8 cellular contexts compared by ENCODE assay signal in the genomic region with DNA sequence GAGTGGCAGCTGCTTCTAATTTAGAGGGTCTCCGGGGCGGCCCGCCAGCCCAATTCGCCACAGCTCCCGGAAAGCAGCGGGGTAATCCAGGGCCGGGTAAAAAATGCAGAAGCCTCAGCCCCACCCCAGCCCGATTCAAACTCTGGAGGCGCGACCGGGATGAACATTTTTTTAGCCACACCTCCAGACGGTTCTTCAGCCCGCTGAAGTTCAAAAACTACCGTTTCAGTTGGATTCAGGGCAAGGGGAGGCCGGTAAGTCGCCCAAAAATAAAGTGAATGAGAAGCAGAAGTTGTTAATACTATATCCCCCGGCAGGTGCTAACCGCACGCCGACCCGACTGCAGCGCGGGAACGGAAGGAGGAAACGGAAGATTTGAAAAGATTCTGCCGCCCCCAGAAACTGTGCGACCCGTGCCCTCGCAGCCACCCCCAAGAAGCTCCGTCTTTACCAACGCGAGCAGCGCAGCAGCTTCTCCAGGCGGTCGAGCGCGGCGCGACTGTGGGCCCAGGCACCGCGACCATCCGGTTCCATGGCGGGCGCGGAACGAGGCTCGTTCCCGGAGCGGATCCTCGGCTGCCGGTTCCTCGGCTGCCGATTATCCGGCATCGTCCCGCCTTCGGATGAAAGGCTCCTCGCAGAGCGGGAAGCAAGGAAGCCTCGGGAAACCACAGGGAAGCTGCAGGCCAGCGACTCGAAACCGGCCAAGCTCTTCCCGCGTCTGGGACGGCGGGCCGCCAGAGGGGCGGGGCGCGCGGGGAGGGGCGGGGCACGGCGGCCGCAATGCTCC. TPM values are rescaled to one million over a fixed set of nuclear protein-coding genes. Genes with fewer than 3 reads are reported as not detected.
DNase-seq lines count a peak whose midpoint lies in the region; ATAC-seq and TF ChIP-seq lines count a peak whose summit lies in the region.

A gene (minus strand): TSS at position 723 of the 790 bp plus-strand sequence. CDS start 114 bp downstream, at position 609.

- H3K79me2 ChIP-seq in DND-41 (ENCODE audit: insufficient read depth, low read length) = peaks cover 53% of the 10 kb centered on the region

- TF ChIP-seq POLR2A in heart left ventricle (IDR thresholded peaks at IDR 0.05) (peak in 1 of 2 donors; percentile 36), vagina (IDR thresholded peaks at IDR 0.05) (peak in 1 of 2 donors; percentile 26)

- intact Hi-C loops in heart left ventricle (cut with DNase I) = loop anchor here in 1 of 10 donors (5.0 kb wide), 1 partner anchor 1527 kb away; a partner anchor contains a TSS
- intact Hi-C loops in psoas muscle (cut with DNase I) = loop anchor here in 1 of 2 donors (10.0 kb wide), 1 partner anchor 334 kb away; no protein-coding TSS in a partner anchor
- intact Hi-C loops in vagina (cut with DNase I) = no loop called here

- H2AFZ ChIP-seq in DND-41 (ENCODE audit: low read depth, low read length) = peak within 1 kb of the TSS; percentile 91

- H3K4me1 ChIP-seq in DND-41 (ENCODE audit: insufficient read depth, low read length) = peaks cover 45% of the 10 kb centered on the region
- peaks cover 35% of the 10 kb centered on the region for H3K4me1 ChIP-seq in HUES48 (ENCODE audit: control insufficient read depth, insufficient read depth, low read length)
- peaks cover 7% of the 10 kb centered on the region for H3K4me1 ChIP-seq in SJCRH30
- H3K4me1 ChIP-seq in heart left ventricle = peaks cover 0 to 31% (median 13%) of the 10 kb centered on the region in 12 donors
- H3K4me1 ChIP-seq in psoas muscle = peaks cover 20% of the 10 kb centered on the region
- peaks cover 5% of the 10 kb centered on the region for H3K4me1 ChIP-seq in vagina

- peak within 1 kb of the TSS; percentile 88 for H3K4me3 Mint-ChIP-seq in activated naive CD8-positive, alpha-beta T cell treated with anti-CD3 and anti-CD28 coated beads, Interleukin-2, amount 50 U/mL, for 24 hours

- peaks cover 42% of the 10 kb centered on the region for H4K20me1 ChIP-seq in DND-41 (ENCODE audit: insufficient read depth, low read length)

- peak; percentile 52 for ATAC-seq in DND-41 (ENCODE audit: insufficient read depth, low read depth)
- peak; percentile 21 for ATAC-seq in GM21423 (IDR thresholded peaks at IDR 0.05; ENCODE audit: unreplicated experiment)
- ATAC-seq in activated naive CD8-positive, alpha-beta T cell treated with anti-CD3 and anti-CD28 coated beads, Interleukin-2, amount 50 U/mL, for 24 hours = peak; percentile 35
- ATAC-seq in heart left ventricle = peak; percentile 8 to 49 (median 20)
- ATAC-seq in psoas muscle = peak; percentile 8 to 46 (median 26)

- peaks cover 20% of the 10 kb centered on the region for H3K36me3 Mint-ChIP-seq in activated naive CD8-positive, alpha-beta T cell treated with anti-CD3 and anti-CD28 coated beads, Interleukin-2, amount 50 U/mL, for 24 hours (ENCODE audit: low read depth)

- H3K36me3 ChIP-seq in DND-41 (ENCODE audit: insufficient read depth, low read length) (peaks cover 21% of the 10 kb centered on the region), HUES48 (ENCODE audit: control insufficient read depth, insufficient read depth, low read length) (peaks cover 4% of the 10 kb centered on the region), SJCRH30 (0 out of 2 replicates have a peak, but pooled peaks cover 4% of the 10 kb centered on the region), heart left ventricle (no peaks in the 10 kb centered on the region), psoas muscle (ENCODE audit: insufficient read depth in 1 of 2, low read depth in 1 of 2) (no peaks in the 10 kb centered on the region), vagina (no peaks in the 10 kb centered on the region)

- H3K9me3 ChIP-seq in DND-41 (ENCODE audit: insufficient read depth, low read length, severe bottlenecking) = no peaks in the 10 kb centered on the region
- H3K9me3 ChIP-seq in HUES48 (ENCODE audit: control insufficient read depth, insufficient read depth, low read length) = no peaks in the 10 kb centered on the region
- no peaks in the 10 kb centered on the region for H3K9me3 ChIP-seq in SJCRH30 (replicated peaks)
- no peaks in the 10 kb centered on the region for H3K9me3 ChIP-seq in heart left ventricle
- no peaks in the 10 kb centered on the region for H3K9me3 ChIP-seq in psoas muscle
- no peaks in the 10 kb centered on the region for H3K9me3 ChIP-seq in vagina

- peak; percentile 32 for TF ChIP-seq CTCF in DND-41 (IDR thresholded peaks at IDR 0.05; ENCODE audit: borderline replicate concordance, extremely low read depth, low read length, poor library complexity, severe bottlenecking)
- no peak for TF ChIP-seq CTCF in heart left ventricle (IDR thresholded peaks at IDR 0.05)
- no peak for TF ChIP-seq CTCF in psoas muscle (IDR thresholded peaks at IDR 0.05)
- no peak for TF ChIP-seq CTCF in vagina (IDR thresholded peaks at IDR 0.05)

- H3K27me3 ChIP-seq in DND-41 (ENCODE audit: insufficient read depth, low read length, poor library complexity) = no peaks in the 10 kb centered on the region
- peaks cover 11% of the 10 kb centered on the region; the same call in 1 of the 2 replicates for H3K27me3 ChIP-seq in HUES48 (ENCODE audit: control insufficient read depth, insufficient read depth, low read length)
- no peaks in the 10 kb centered on the region for H3K27me3 ChIP-seq in SJCRH30
- no peaks in the 10 kb centered on the region for H3K27me3 ChIP-seq in heart left ventricle
- no peaks in the 10 kb centered on the region for H3K27me3 ChIP-seq in psoas muscle (ENCODE audit: insufficient read depth in 3 of 3, low read length in 2 of 3)
- no peaks in the 10 kb centered on the region for H3K27me3 ChIP-seq in vagina

- DNase-seq in DND-41 = peak; percentile 75
- peak; percentile 63 to 73 for DNase-seq in SJCRH30
- DNase-seq in activated naive CD8-positive, alpha-beta T cell treated with anti-CD3 and anti-CD28 coated beads, Interleukin-2, amount 50 U/mL, for 24 hours = peak; percentile 62
- DNase-seq in heart left ventricle = peak; percentile 40 to 70 (median 51)
- peak; percentile 44 to 63 for DNase-seq in psoas muscle
- DNase-seq in vagina (ENCODE audit: extremely low spot score in 2 of 2) = no peak

- peaks cover 3% of the 10 kb centered on the region for H3K27me3 Mint-ChIP-seq in activated naive CD8-positive, alpha-beta T cell treated with anti-CD3 and anti-CD28 coated beads, Interleukin-2, amount 50 U/mL, for 24 hours

- H3K27ac ChIP-seq in DND-41 (ENCODE audit: low read length) (peak within 1 kb of the TSS; percentile 99), HUES48 (ENCODE audit: low read depth, low read length) (peak within 1 kb of the TSS; percentile 98), SJCRH30 (peak within 1 kb of the TSS; percentile 95), heart left ventricle (peak within 1 kb of the TSS; percentile 75 to 97 (median 83)), psoas muscle (peak within 1 kb of the TSS; percentile 83), vagina (peak within 1 kb of the TSS; percentile 93)

- H3K4me2 ChIP-seq in DND-41 (ENCODE audit: insufficient read depth, low read length) = peak within 1 kb of the TSS; percentile 83

- peak within 1 kb of the TSS; percentile 99 for H3K9ac ChIP-seq in DND-41 (ENCODE audit: low read depth, low read length)
- H3K9ac ChIP-seq in HUES48 (ENCODE audit: low read depth, low read length) = peak within 1 kb of the TSS; percentile 96

- H3K27ac Mint-ChIP-seq in activated naive CD8-positive, alpha-beta T cell treated with anti-CD3 and anti-CD28 coated beads, Interleukin-2, amount 50 U/mL, for 24 hours = peak within 1 kb of the TSS; percentile 95

- H3K9me3 Mint-ChIP-seq in activated naive CD8-positive, alpha-beta T cell treated with anti-CD3 and anti-CD28 coated beads, Interleukin-2, amount 50 U/mL, for 24 hours = no peaks in the 10 kb centered on the region

- peak within 1 kb of the TSS; percentile 76 to 93 for H3K4me3 ChIP-seq in DND-41 (ENCODE audit: low read depth in 1 of 2, low read length in 2 of 2)
- H3K4me3 ChIP-seq in HUES48 (ENCODE audit: low read depth, low read length) = peak within 1 kb of the TSS; percentile 99
- H3K4me3 ChIP-seq in SJCRH30 = peak within 1 kb of the TSS; percentile 86
- H3K4me3 ChIP-seq in heart left ventricle = peak within 1 kb of the TSS; percentile 57 to 98 (median 82)
- peak within 1 kb of the TSS; percentile 74 for H3K4me3 ChIP-seq in psoas muscle
- H3K4me3 ChIP-seq in vagina = peak within 1 kb of the TSS; percentile 76 to 87

- WGBS in heart left ventricle, 4 donors = 0 to 1% (median 1%) methylated on average over 38 to 76 of the region's 76 CpGs
- 0% methylated on average over 59 to 76 of the region's 76 CpGs for WGBS in psoas muscle, 3 donors

- peaks cover 33% of the 10 kb centered on the region for H3K4me1 Mint-ChIP-seq in activated naive CD8-positive, alpha-beta T cell treated with anti-CD3 and anti-CD28 coated beads, Interleukin-2, amount 50 U/mL, for 24 hours

RNA-seq across cellular contexts. Expression of the gene that starts here (rescaled TPM):
- total RNA-seq in SJCRH30 (2014; rRNA removed; shearing (Covaris generic)) = 38.8 and 47.6 TPM in 2 replicates
- total RNA-seq in heart left ventricle = 10 to 100 TPM in 5 of 9 donors, 1 to 10 TPM in 4; 7.2 to 16.7 (median 10.8) TPM
- polyA plus RNA-seq in heart left ventricle = 1 to 10 TPM in 1 of 2 donors, under 1 TPM in 1; 0.88 to 2.3 TPM
- total RNA-seq in psoas muscle = 1 to 10 TPM; 6.0 to 9.6 (median 8.3) TPM
- polyA plus RNA-seq in psoas muscle = 1 to 10 TPM; 1.3 to 2.3 (median 1.4) TPM
- 21.6 TPM for total RNA-seq in vagina

Comparison
In these comparisons a context has a peak if more than half of its experiments do, and no peak if none do; other contexts are left out.
1. DNase-seq: peak in DND-41 (single experiment), SJCRH30 (2 of 2), activated naive CD8-positive, alpha-beta T cell treated with anti-CD3 and anti-CD28 coated beads, Interleukin-2, amount 50 U/mL, for 24 hours (single experiment), heart left ventricle (5 of 5) and psoas muscle (2 of 2); none in vagina (0 of 2).
2. Peak in every context shown above with its lines, with median percentiles within 50 percentile points of each other: ATAC-seq, H3K27ac ChIP-seq and H3K4me3 ChIP-seq.